ENCODE assay signal across 20 cellular contexts in genomic region chr6:18360188-18360587, GRCh38. TPM values are rescaled to one million over a fixed set of nuclear protein-coding genes. Genes with fewer than 3 reads are reported as not detected.
DNase-seq lines count a peak whose midpoint lies in the region; ATAC-seq and TF ChIP-seq lines count a peak whose summit lies in the region.
"Had no signal": no experiment of that assay in that cellular context is flagged by ENCODE, and none has a peak within 500 bp of the region (broad histone marks: within the 10 kb centered on the region; RNA-seq: fewer than 3 reads in every experiment).

No MANE protein-coding gene starts in this region.

- H3K27ac ChIP-seq in right atrium auricular region (peak overlapping the region in 1 of 2 donors; percentile 23), upper lobe of left lung (no peak overlapping the region)
- H3K27ac ChIP-seq in CD8-positive, alpha-beta memory T cell (ENCODE audit: low read depth, low read length) = no peak overlapping the region
- H3K27ac ChIP-seq: tibial artery had no signal

- no peaks in the 10 kb centered on the region for H3K4me1 Mint-ChIP-seq in CD8-positive, alpha-beta memory T cell
- H3K4me1 Mint-ChIP-seq: activated naive CD4-positive, alpha-beta T cell treated with anti-CD3 and anti-CD28 coated beads, Interleukin-2, amount 10 ng/mL, durations not matched to agents 7 days and 5 days had no signal

- ATAC-seq in left ventricle myocardium superior (peak; percentile 41), esophagus mucosa (peak; percentile 91), upper lobe of left lung (ENCODE audit: low FRiP score in 2 of 2) (peak; percentile 34), HG02870 (IDR thresholded peaks at IDR 0.05; ENCODE audit: unreplicated experiment) (no peak)
- ATAC-seq: activated CD8-positive, alpha-beta T cell treated with anti-CD3 and anti-CD28 coated beads, Interleukin-2, amount 10 ng/mL, durations not matched to agents 7 days and 5 days; activated T-cell treated with anti-CD3 and anti-CD28 coated beads, Interleukin-2, amount 50 U/mL, for 4 hours had no signal

- TF ChIP-seq EP300 in upper lobe of left lung (IDR thresholded peaks at IDR 0.05) = no peak

- peaks cover 22 to 28% of the 10 kb centered on the region in 2 donors for H3K27me3 Mint-ChIP-seq in CD8-positive, alpha-beta memory T cell

- no peak overlapping the region for H3K4me3 Mint-ChIP-seq in CD8-positive, alpha-beta memory T cell
- H3K4me3 Mint-ChIP-seq: activated CD8-positive, alpha-beta T cell treated with anti-CD3 and anti-CD28 coated beads, Interleukin-2, amount 10 ng/mL, durations not matched to agents 7 days and 5 days; activated naive CD4-positive, alpha-beta T cell treated with anti-CD3 and anti-CD28 coated beads, Interleukin-2, amount 10 ng/mL, durations not matched to agents 7 days and 5 days; activated T-cell treated with anti-CD3 and anti-CD28 coated beads, Interleukin-2, amount 50 U/mL, for 4 hours; CD4-positive, alpha-beta T cell; nephron had no signal

- peaks cover 0 to 4% (median 0%) of the 10 kb centered on the region in 3 donors for H3K36me3 Mint-ChIP-seq in CD8-positive, alpha-beta memory T cell
- H3K36me3 Mint-ChIP-seq: activated naive CD4-positive, alpha-beta T cell treated with anti-CD3 and anti-CD28 coated beads, Interleukin-2, amount 10 ng/mL, durations not matched to agents 7 days and 5 days had no signal

- H3K4me1 ChIP-seq in right atrium auricular region = peaks cover 0 to 11% of the 10 kb centered on the region in 2 donors
- H3K4me1 ChIP-seq in upper lobe of left lung = peaks cover 0 to 2% (median 0%) of the 10 kb centered on the region in 4 donors
- H3K4me1 ChIP-seq in CD8-positive, alpha-beta memory T cell (ENCODE audit: insufficient read depth, low read length) = no peaks in the 10 kb centered on the region

- DNase-seq in left ventricle myocardium superior (no peak), right atrium auricular region (ENCODE audit: low spot score) (no peak), NCI-H748 (lab: John Stamatoyannopoulos, UW; ENCODE audit: unreplicated experiment) (peak; percentile 70), upper lobe of left lung (no peak), GM13976 (ENCODE audit: low spot score) (no peak)
- no peak for DNase-seq in CD8-positive, alpha-beta memory T cell
- DNase-seq: activated CD8-positive, alpha-beta T cell treated with anti-CD3 and anti-CD28 coated beads, Interleukin-2, amount 10 ng/mL, durations not matched to agents 7 days and 5 days; activated naive CD4-positive, alpha-beta T cell treated with anti-CD3 and anti-CD28 coated beads, Interleukin-2, amount 10 ng/mL, durations not matched to agents 7 days and 5 days; activated T-cell treated with anti-CD3 and anti-CD28 coated beads, Interleukin-2, amount 50 U/mL, for 4 hours; CD4-positive, alpha-beta T cell; DMS79 treated with DMSO at 0.1 percent for 48 hours; kidney glomerular epithelial cell; NCI-H187; OCI-M1; stimulated activated naive CD4-positive, alpha-beta T cell treated with Interleukin-2 at 50 U/mL for 16 hours; T-helper 2 cell; tibial artery had no signal

- WGBS in upper lobe of left lung, 2 donors = 94 to 100% methylated on average over 1 of the region's 1 CpG

- CTCF ChIA-PET in CD8-positive, alpha-beta memory T cell (lab: Charles Lee) = interaction anchor here (1.0 kb wide), 1 partner anchor 9 kb away, joined by 3 read pairs; no protein-coding TSS in a partner anchor

- in situ Hi-C loops in GM13976 (cut with MboI; ENCODE audit: low sequenced_read_pairs, unreplicated experiment) = no loop called here

- H3K4me3 ChIP-seq in right atrium auricular region = no peak overlapping the region
- no peak overlapping the region for H3K4me3 ChIP-seq in upper lobe of left lung
- H3K4me3 ChIP-seq in CD8-positive, alpha-beta memory T cell (ENCODE audit: low read length) = no peak overlapping the region
- H3K4me3 ChIP-seq: tibial artery had no signal

- no peak for TF ChIP-seq CTCF in right atrium auricular region (IDR thresholded peaks at IDR 0.05)
- no peak for TF ChIP-seq CTCF in upper lobe of left lung (IDR thresholded peaks at IDR 0.05)
- no peak for TF ChIP-seq CTCF in GM13976 (IDR thresholded peaks at IDR 0.05; ENCODE audit: borderline replicate concordance, control extremely low read depth, extremely low read depth, insufficient read depth, missing control alignments)

- TF ChIP-seq POLR2A in upper lobe of left lung (IDR thresholded peaks at IDR 0.05) = no peak

- H3K9me3 ChIP-seq in right atrium auricular region (no peaks in the 10 kb centered on the region), upper lobe of left lung (no peaks in the 10 kb centered on the region)
- no peaks in the 10 kb centered on the region for H3K9me3 ChIP-seq in CD8-positive, alpha-beta memory T cell (ENCODE audit: low read length)
- H3K9me3 ChIP-seq: tibial artery had no signal

- H3K36me3 ChIP-seq in right atrium auricular region (no peaks in the 10 kb centered on the region), upper lobe of left lung (no peaks in the 10 kb centered on the region)
- H3K36me3 ChIP-seq in CD8-positive, alpha-beta memory T cell (ENCODE audit: insufficient read depth, low read length) = no peaks in the 10 kb centered on the region
- H3K36me3 ChIP-seq: tibial artery had no signal

- no peaks in the 10 kb centered on the region for H3K27me3 ChIP-seq in right atrium auricular region
- H3K27me3 ChIP-seq in upper lobe of left lung = no peaks in the 10 kb centered on the region
- no peaks in the 10 kb centered on the region for H3K27me3 ChIP-seq in CD8-positive, alpha-beta memory T cell (ENCODE audit: insufficient read depth, low read length, poor library complexity, severe bottlenecking)
- H3K27me3 ChIP-seq: tibial artery had no signal

- intact Hi-C loops in left ventricle myocardium superior (cut with micrococcal nuclease) = no loop called here

- POLR2A ChIA-PET in CD8-positive, alpha-beta memory T cell (lab: Charles Lee) = no interaction called here

- H3K9me3 Mint-ChIP-seq in CD8-positive, alpha-beta memory T cell = peaks cover 6 to 13% (median 7%) of the 10 kb centered on the region in 5 donors

- no peak overlapping the region for H3K27ac Mint-ChIP-seq in CD8-positive, alpha-beta memory T cell
- H3K27ac Mint-ChIP-seq: activated CD8-positive, alpha-beta T cell treated with anti-CD3 and anti-CD28 coated beads, Interleukin-2, amount 10 ng/mL, durations not matched to agents 7 days and 5 days; activated naive CD4-positive, alpha-beta T cell treated with anti-CD3 and anti-CD28 coated beads, Interleukin-2, amount 10 ng/mL, durations not matched to agents 7 days and 5 days; CD4-positive, alpha-beta T cell; nephron had no signal

RNA-seq across cellular contexts. Expression of gene RNF144B, which starts 27.0 kb away (rescaled TPM):
- total RNA-seq in left ventricle myocardium superior = 22.2 TPM
- total RNA-seq in right atrium auricular region = 10 to 100 TPM in 1 of 2 donors, 1 to 10 TPM in 1; 8.1 to 14.2 TPM
- 21.6 TPM for total RNA-seq in esophagus mucosa
- total RNA-seq in upper lobe of left lung = 100 to 1,000 TPM in 1 of 6 donors, 10 to 100 TPM in 5; 46.1 to 105 (median 55.8) TPM
- total RNA-seq in CD8-positive, alpha-beta memory T cell = 1 to 10 TPM in 1 of 2 experiments, under 1 TPM in 1; 0.98 to 1.2 TPM
- polyA plus RNA-seq in CD8-positive, alpha-beta memory T cell = 1.3 TPM

Comparison
In these comparisons a context has a peak if more than half of its experiments do, and no peak if none do; other contexts are left out.
1. RNA of gene RNF144B, which starts 27.0 kb away (total RNA-seq): 46.1 to 105 TPM in upper lobe of left lung, 22.2 TPM in left ventricle myocardium superior (single experiment), 21.6 TPM in esophagus mucosa (single experiment) and 8.1 to 14.2 TPM in right atrium auricular region; 0.98 to 1.2 TPM in CD8-positive, alpha-beta memory T cell; every median in the first group is over 4 times any median in the second.